In genomic region chr2:5897249-5897648, GRCh38 we compare ENCODE assay signal across 3 cellular contexts.
"Had no signal": no experiment of that assay in that cellular context is flagged by ENCODE, and none has a peak within 500 bp of the region (broad histone marks: within the 10 kb centered on the region; RNA-seq: fewer than 3 reads in every experiment).

No MANE protein-coding gene starts in this region.

- H3K4me3 ChIP-seq: GM12878 had no signal

- DNase-seq: GDM1, GF-D8 had no signal

- ATAC-seq: GM12878 had no signal
